In the genomic region with DNA sequence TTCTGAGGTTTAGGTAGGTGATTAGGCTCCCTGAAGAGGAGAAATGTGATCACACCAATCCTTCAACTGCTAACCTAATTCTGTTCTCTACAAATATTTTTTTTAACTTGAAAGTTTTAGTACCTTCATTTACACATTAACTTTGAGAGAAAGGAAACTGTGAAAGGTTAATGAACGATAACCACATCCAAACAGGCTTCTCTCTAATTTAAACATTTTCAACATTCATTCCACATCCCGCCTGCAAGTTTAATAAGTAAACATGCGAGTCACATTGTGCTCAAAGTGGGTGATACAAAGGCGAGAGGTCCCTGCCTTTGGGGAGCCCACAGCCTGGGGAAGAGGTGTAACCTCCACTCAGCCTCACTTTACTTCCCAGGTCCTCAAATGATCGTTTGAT, we compare ENCODE assay signal across 2 cellular contexts.
TF ChIP-seq lines count a peak whose summit lies in the region.

No MANE protein-coding gene starts in this region.

TF ChIP-seq in A549, 52 proteins besides CTCF, POLR2A, EP300 and RAD21:
- TF ChIP-seq ZFP36 (IDR thresholded peaks at IDR 0.05; ENCODE audit: borderline replicate concordance, partially characterized antibody) (no peak), CHD4 (IDR thresholded peaks at IDR 0.05; ENCODE audit: borderline replicate concordance) (no peak), CEBPB (IDR thresholded peaks at IDR 0.05) (no peak), MAZ (IDR thresholded peaks at IDR 0.05; ENCODE audit: borderline replicate concordance, low read depth, low read length) (no peak), RNF2 (IDR thresholded peaks at IDR 0.05; ENCODE audit: borderline replicate concordance, low read depth) (no peak), HDAC2 (IDR thresholded peaks at IDR 0.05) (no peak), HEYL (CRISPR knock-in tag; IDR thresholded peaks at IDR 0.05) (no peak), SMC3 (IDR thresholded peaks at IDR 0.05) (no peak), PHF8 (IDR thresholded peaks at IDR 0.05; ENCODE audit: borderline replicate concordance, low read depth) (no peak), TP53 (CRISPR knock-in tag; IDR thresholded peaks at IDR 0.05) (no peak), FOSB (CRISPR knock-in tag; IDR thresholded peaks at IDR 0.05) (no peak), CHD2 (IDR thresholded peaks at IDR 0.05; ENCODE audit: low read length, partially characterized antibody) (no peak), KDM5A (IDR thresholded peaks at IDR 0.05) (no peak), FOXS1 (CRISPR knock-in tag; IDR thresholded peaks at IDR 0.05) (no peak)
- TF ChIP-seq, protein P1, sequence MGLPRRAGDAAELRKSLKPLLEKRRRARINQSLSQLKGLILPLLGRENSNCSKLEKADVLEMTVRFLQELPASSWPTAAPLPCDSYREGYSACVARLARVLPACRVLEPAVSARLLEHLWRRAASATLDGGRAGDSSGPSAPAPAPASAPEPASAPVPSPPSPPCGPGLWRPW (IDR thresholded peaks at IDR 0.05) = no peak
- TF ChIP-seq, protein P2, sequence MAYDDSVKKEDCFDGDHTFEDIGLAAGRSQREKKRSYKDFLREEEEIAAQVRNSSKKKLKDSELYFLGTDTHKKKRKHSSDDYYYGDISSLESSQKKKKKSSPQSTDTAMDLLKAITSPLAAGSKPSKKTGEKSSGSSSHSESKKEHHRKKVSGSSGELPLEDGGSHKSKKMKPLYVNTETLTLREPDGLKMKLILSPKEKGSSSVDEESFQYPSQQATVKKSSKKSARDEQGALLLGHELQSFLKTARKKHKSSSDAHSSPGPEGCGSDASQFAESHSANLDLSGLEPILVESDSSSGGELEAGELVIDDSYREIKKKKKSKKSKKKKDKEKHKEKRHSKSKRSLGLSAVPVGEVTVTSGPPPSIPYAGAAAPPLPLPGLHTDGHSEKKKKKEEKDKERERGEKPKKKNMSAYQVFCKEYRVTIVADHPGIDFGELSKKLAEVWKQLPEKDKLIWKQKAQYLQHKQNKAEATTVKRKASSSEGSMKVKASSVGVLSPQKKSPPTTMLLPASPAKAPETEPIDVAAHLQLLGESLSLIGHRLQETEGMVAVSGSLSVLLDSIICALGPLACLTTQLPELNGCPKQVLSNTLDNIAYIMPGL (CRISPR knock-in tag; IDR thresholded peaks at IDR 0.05; ENCODE audit: borderline replicate concordance) = no peak

TF ChIP-seq in GM12878, 131 proteins besides CTCF, POLR2A, EP300 and RAD21:
- TF ChIP-seq, protein P3, sequence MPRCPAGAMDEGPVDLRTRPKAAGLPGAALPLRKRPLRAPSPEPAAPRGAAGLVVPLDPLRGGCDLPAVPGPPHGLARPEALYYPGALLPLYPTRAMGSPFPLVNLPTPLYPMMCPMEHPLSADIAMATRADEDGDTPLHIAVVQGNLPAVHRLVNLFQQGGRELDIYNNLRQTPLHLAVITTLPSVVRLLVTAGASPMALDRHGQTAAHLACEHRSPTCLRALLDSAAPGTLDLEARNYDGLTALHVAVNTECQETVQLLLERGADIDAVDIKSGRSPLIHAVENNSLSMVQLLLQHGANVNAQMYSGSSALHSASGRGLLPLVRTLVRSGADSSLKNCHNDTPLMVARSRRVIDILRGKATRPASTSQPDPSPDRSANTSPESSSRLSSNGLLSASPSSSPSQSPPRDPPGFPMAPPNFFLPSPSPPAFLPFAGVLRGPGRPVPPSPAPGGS (IDR thresholded peaks at IDR 0.05; ENCODE audit: borderline replicate concordance, insufficient read depth, low read depth, low read length, poor library complexity, severe bottlenecking) = no peak
- TF ChIP-seq MEF2B (IDR thresholded peaks at IDR 0.05; ENCODE audit: partially characterized antibody, poor library complexity, severe bottlenecking) (no peak), HDAC2 (IDR thresholded peaks at IDR 0.05) (no peak), ZNF24 (IDR thresholded peaks at IDR 0.05) (no peak), ZSCAN29 (IDR thresholded peaks at IDR 0.05) (no peak), SP1 (IDR thresholded peaks at IDR 0.05; ENCODE audit: low read depth, low read length) (no peak), RAD51 (IDR thresholded peaks at IDR 0.05) (no peak), SPI1 (IDR thresholded peaks at IDR 0.05; ENCODE audit: borderline replicate concordance, insufficient read depth, low read depth, low read length) (no peak), NBN (IDR thresholded peaks at IDR 0.05) (no peak), PAX5 (IDR thresholded peaks at IDR 0.05; ENCODE audit: borderline replicate concordance, low read depth, low read length) (no peak), ZZZ3 (IDR thresholded peaks at IDR 0.05; ENCODE audit: control insufficient read depth, insufficient read length, low read depth) (no peak), CBFB (IDR thresholded peaks at IDR 0.05; ENCODE audit: low read depth) (no peak), RB1 (IDR thresholded peaks at IDR 0.05; ENCODE audit: borderline replicate concordance) (no peak)
- TF ChIP-seq, protein P4, sequence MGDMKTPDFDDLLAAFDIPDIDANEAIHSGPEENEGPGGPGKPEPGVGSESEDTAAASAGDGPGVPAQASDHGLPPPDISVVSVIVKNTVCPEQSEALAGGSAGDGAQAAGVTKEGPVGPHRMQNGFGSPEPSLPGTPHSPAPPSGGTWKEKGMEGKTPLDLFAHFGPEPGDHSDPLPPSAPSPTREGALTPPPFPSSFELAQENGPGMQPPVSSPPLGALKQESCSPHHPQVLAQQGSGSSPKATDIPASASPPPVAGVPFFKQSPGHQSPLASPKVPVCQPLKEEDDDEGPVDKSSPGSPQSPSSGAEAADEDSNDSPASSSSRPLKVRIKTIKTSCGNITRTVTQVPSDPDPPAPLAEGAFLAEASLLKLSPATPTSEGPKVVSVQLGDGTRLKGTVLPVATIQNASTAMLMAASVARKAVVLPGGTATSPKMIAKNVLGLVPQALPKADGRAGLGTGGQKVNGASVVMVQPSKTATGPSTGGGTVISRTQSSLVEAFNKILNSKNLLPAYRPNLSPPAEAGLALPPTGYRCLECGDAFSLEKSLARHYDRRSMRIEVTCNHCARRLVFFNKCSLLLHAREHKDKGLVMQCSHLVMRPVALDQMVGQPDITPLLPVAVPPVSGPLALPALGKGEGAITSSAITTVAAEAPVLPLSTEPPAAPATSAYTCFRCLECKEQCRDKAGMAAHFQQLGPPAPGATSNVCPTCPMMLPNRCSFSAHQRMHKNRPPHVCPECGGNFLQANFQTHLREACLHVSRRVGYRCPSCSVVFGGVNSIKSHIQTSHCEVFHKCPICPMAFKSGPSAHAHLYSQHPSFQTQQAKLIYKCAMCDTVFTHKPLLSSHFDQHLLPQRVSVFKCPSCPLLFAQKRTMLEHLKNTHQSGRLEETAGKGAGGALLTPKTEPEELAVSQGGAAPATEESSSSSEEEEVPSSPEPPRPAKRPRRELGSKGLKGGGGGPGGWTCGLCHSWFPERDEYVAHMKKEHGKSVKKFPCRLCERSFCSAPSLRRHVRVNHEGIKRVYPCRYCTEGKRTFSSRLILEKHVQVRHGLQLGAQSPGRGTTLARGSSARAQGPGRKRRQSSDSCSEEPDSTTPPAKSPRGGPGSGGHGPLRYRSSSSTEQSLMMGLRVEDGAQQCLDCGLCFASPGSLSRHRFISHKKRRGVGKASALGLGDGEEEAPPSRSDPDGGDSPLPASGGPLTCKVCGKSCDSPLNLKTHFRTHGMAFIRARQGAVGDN (IDR thresholded peaks at IDR 0.05) = no peak
- TF ChIP-seq, protein P5, sequence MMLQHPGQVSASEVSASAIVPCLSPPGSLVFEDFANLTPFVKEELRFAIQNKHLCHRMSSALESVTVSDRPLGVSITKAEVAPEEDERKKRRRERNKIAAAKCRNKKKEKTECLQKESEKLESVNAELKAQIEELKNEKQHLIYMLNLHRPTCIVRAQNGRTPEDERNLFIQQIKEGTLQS (IDR thresholded peaks at IDR 0.05; ENCODE audit: borderline replicate concordance, extremely low read depth, low read depth, low read length) = no peak
- TF ChIP-seq, protein P6, sequence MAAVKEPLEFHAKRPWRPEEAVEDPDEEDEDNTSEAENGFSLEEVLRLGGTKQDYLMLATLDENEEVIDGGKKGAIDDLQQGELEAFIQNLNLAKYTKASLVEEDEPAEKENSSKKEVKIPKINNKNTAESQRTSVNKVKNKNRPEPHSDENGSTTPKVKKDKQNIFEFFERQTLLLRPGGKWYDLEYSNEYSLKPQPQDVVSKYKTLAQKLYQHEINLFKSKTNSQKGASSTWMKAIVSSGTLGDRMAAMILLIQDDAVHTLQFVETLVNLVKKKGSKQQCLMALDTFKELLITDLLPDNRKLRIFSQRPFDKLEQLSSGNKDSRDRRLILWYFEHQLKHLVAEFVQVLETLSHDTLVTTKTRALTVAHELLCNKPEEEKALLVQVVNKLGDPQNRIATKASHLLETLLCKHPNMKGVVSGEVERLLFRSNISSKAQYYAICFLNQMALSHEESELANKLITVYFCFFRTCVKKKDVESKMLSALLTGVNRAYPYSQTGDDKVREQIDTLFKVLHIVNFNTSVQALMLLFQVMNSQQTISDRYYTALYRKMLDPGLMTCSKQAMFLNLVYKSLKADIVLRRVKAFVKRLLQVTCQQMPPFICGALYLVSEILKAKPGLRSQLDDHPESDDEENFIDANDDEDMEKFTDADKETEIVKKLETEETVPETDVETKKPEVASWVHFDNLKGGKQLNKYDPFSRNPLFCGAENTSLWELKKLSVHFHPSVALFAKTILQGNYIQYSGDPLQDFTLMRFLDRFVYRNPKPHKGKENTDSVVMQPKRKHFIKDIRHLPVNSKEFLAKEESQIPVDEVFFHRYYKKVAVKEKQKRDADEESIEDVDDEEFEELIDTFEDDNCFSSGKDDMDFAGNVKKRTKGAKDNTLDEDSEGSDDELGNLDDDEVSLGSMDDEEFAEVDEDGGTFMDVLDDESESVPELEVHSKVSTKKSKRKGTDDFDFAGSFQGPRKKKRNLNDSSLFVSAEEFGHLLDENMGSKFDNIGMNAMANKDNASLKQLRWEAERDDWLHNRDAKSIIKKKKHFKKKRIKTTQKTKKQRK (IDR thresholded peaks at IDR 0.05; ENCODE audit: low read depth, low read length) = no peak
- TF ChIP-seq, protein P7, sequence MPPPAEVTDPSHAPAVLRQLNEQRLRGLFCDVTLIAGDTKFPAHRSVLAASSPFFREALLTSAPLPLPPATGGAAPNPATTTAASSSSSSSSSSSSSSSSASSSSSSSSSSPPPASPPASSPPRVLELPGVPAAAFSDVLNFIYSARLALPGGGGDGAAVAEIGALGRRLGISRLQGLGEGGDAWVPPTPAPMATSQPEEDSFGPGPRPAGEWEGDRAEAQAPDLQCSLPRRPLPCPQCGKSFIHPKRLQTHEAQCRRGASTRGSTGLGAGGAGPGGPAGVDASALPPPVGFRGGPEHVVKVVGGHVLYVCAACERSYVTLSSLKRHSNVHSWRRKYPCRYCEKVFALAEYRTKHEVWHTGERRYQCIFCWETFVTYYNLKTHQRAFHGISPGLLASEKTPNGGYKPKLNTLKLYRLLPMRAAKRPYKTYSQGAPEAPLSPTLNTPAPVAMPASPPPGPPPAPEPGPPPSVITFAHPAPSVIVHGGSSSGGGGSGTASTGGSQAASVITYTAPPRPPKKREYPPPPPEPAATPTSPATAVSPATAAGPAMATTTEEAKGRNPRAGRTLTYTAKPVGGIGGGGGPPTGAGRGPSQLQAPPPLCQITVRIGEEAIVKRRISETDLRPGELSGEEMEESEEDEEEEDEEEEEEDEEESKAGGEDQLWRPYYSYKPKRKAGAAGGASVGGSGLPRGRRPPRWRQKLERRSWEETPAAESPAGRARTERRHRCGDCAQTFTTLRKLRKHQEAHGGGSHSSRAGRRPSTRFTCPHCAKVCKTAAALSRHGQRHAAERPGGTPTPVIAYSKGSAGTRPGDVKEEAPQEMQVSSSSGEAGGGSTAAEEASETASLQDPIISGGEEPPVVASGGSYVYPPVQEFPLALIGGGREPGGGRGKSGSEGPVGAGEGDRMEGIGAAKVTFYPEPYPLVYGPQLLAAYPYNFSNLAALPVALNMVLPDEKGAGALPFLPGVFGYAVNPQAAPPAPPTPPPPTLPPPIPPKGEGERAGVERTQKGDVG (CRISPR knock-in tag; IDR thresholded peaks at IDR 0.05) = no peak
- TF ChIP-seq, protein P8, sequence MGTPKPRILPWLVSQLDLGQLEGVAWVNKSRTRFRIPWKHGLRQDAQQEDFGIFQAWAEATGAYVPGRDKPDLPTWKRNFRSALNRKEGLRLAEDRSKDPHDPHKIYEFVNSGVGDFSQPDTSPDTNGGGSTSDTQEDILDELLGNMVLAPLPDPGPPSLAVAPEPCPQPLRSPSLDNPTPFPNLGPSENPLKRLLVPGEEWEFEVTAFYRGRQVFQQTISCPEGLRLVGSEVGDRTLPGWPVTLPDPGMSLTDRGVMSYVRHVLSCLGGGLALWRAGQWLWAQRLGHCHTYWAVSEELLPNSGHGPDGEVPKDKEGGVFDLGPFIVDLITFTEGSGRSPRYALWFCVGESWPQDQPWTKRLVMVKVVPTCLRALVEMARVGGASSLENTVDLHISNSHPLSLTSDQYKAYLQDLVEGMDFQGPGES (IDR thresholded peaks at IDR 0.05) = no peak
